ENCODE assay signal across 1 cellular context in genomic region chr12:30626847-30627246, GRCh38.
TF ChIP-seq lines count a peak whose summit lies in the region.

No MANE protein-coding gene starts in this region.

TF ChIP-seq in HepG2, 621 proteins besides CTCF, POLR2A, EP300 and RAD21 (continued from another document and continues in another):
- TF ChIP-seq IKZF5 (CRISPR knock-in tag; IDR thresholded peaks at IDR 0.05) (no peak), HDAC2 (CRISPR knock-in tag; IDR thresholded peaks at IDR 0.05) (0 out of 2 replicates have a peak, but pooled peaks have one; percentile 35), FOSL2 (CRISPR knock-in tag; IDR thresholded peaks at IDR 0.05) (0 out of 2 replicates have a peak, but pooled peaks have one; percentile 18), HOMEZ (CRISPR knock-in tag; IDR thresholded peaks at IDR 0.05; ENCODE audit: low read depth) (0 out of 2 replicates have a peak, but pooled peaks have one; percentile 14), TBP (CRISPR knock-in tag; IDR thresholded peaks at IDR 0.05) (no peak), SOX13 (IDR thresholded peaks at IDR 0.05) (no peak), SOX13 (CRISPR knock-in tag; conservative IDR thresholded peaks at IDR 0.05 in 1 of 2, IDR thresholded peaks at IDR 0.05 in 1 of 2) (peak in 1 of 2 experiments; percentile 52; a peak in 1 of 4 replicates), HDAC1 (CRISPR knock-in tag; IDR thresholded peaks at IDR 0.05) (peak; percentile 39; the same call in 1 of the 2 replicates), SALL1 (CRISPR knock-in tag; IDR thresholded peaks at IDR 0.05) (peak; percentile 55), FOXJ3 (CRISPR knock-in tag; IDR thresholded peaks at IDR 0.05; ENCODE audit: borderline replicate concordance) (0 out of 2 replicates have a peak, but pooled peaks have one; percentile 22), ZNF30 (CRISPR knock-in tag; IDR thresholded peaks at IDR 0.05) (no peak), HNF4G (IDR thresholded peaks at IDR 0.05; ENCODE audit: borderline replicate concordance, low read depth, low read length) (peak; percentile 47; the same call in 1 of the 2 replicates), HNF4G (CRISPR knock-in tag; IDR thresholded peaks at IDR 0.05; ENCODE audit: borderline replicate concordance, low read depth) (no peak), ZNF644 (CRISPR knock-in tag; IDR thresholded peaks at IDR 0.05; ENCODE audit: low read depth) (peak; percentile 60; the same call in 1 of the 2 replicates), ZNF580 (CRISPR knock-in tag; IDR thresholded peaks at IDR 0.05; ENCODE audit: borderline replicate concordance, low read depth) (no peak), KDM6A (CRISPR knock-in tag; IDR thresholded peaks at IDR 0.05; ENCODE audit: low read depth) (no peak), MAX (IDR thresholded peaks at IDR 0.05) (no peak), ZNF7 (CRISPR knock-in tag; IDR thresholded peaks at IDR 0.05) (no peak), ZNF614 (CRISPR knock-in tag; IDR thresholded peaks at IDR 0.05; ENCODE audit: borderline replicate concordance) (0 out of 2 replicates have a peak, but pooled peaks have one; percentile 20), EHMT2 (IDR thresholded peaks at IDR 0.05; ENCODE audit: borderline replicate concordance, low read depth, low read length) (peak; percentile 26; the same call in 1 of the 2 replicates), BCL6 (CRISPR knock-in tag; IDR thresholded peaks at IDR 0.05) (peak; percentile 32; the same call in 1 of the 2 replicates), ZNF260 (CRISPR knock-in tag; IDR thresholded peaks at IDR 0.05; ENCODE audit: borderline replicate concordance, low read depth) (no peak), YY1 (IDR thresholded peaks at IDR 0.05; ENCODE audit: insufficient read depth, insufficient replicate concordance, low read depth, low read length) (no peak), TAF15 (IDR thresholded peaks at IDR 0.05; ENCODE audit: low read depth, low read length, poor library complexity, severe bottlenecking) (no peak), FOXA3 (CRISPR knock-in tag; IDR thresholded peaks at IDR 0.05) (peak; percentile 34; the same call in 1 of the 2 replicates), GATAD2A (CRISPR knock-in tag; IDR thresholded peaks at IDR 0.05) (peak; percentile 77), NFKB2 (CRISPR knock-in tag; IDR thresholded peaks at IDR 0.05; ENCODE audit: borderline replicate concordance) (no peak), MIXL1 (CRISPR knock-in tag; IDR thresholded peaks at IDR 0.05) (0 out of 2 replicates have a peak, but pooled peaks have one; percentile 12), ARID5B (CRISPR knock-in tag; IDR thresholded peaks at IDR 0.05) (peak; percentile 55; the same call in 1 of the 2 replicates), ZMYM4 (CRISPR knock-in tag; IDR thresholded peaks at IDR 0.05) (peak; percentile 79), ELF3 (CRISPR knock-in tag; IDR thresholded peaks at IDR 0.05) (0 out of 2 replicates have a peak, but pooled peaks have one; percentile 25), ZNF460 (CRISPR knock-in tag; IDR thresholded peaks at IDR 0.05; ENCODE audit: borderline replicate concordance) (no peak), POGZ (CRISPR knock-in tag; IDR thresholded peaks at IDR 0.05) (peak; percentile 58), ZNF230 (CRISPR knock-in tag; IDR thresholded peaks at IDR 0.05) (no peak), ZBTB7B (CRISPR knock-in tag; IDR thresholded peaks at IDR 0.05) (no peak), SOX6 (IDR thresholded peaks at IDR 0.05) (no peak), SOX6 (CRISPR knock-in tag; IDR thresholded peaks at IDR 0.05) (peak; percentile 46), CEBPG (CRISPR knock-in tag; IDR thresholded peaks at IDR 0.05) (peak; percentile 77), SALL2 (CRISPR knock-in tag; IDR thresholded peaks at IDR 0.05) (no peak), MTF2 (CRISPR knock-in tag; IDR thresholded peaks at IDR 0.05; ENCODE audit: borderline replicate concordance) (no peak), ZBTB21 (CRISPR knock-in tag; IDR thresholded peaks at IDR 0.05) (no peak), RXRB (CRISPR knock-in tag; IDR thresholded peaks at IDR 0.05; ENCODE audit: borderline replicate concordance) (0 out of 2 replicates have a peak, but pooled peaks have one; percentile 10), NCOR1 (IDR thresholded peaks at IDR 0.05; ENCODE audit: borderline replicate concordance, low read length) (0 out of 2 replicates have a peak, but pooled peaks have one; percentile 32), TOPORS (CRISPR knock-in tag; IDR thresholded peaks at IDR 0.05) (no peak), PAXIP1 (CRISPR knock-in tag; conservative IDR thresholded peaks at IDR 0.05) (peak; percentile 40), DPF2 (CRISPR knock-in tag; IDR thresholded peaks at IDR 0.05; ENCODE audit: borderline replicate concordance, low read depth) (no peak), ZNF264 (CRISPR knock-in tag; IDR thresholded peaks at IDR 0.05) (no peak), DMAP1 (CRISPR knock-in tag; IDR thresholded peaks at IDR 0.05) (no peak), IRF9 (CRISPR knock-in tag; IDR thresholded peaks at IDR 0.05; ENCODE audit: borderline replicate concordance) (no peak), CEBPZ (IDR thresholded peaks at IDR 0.05; ENCODE audit: low read length) (no peak), JARID2 (CRISPR knock-in tag; IDR thresholded peaks at IDR 0.05; ENCODE audit: insufficient replicate concordance) (no peak), ZNF333 (CRISPR knock-in tag; IDR thresholded peaks at IDR 0.05; ENCODE audit: borderline replicate concordance) (no peak), U2AF2 (IDR thresholded peaks at IDR 0.05; ENCODE audit: low read depth, low read length) (no peak), ZNF292 (CRISPR knock-in tag; IDR thresholded peaks at IDR 0.05; ENCODE audit: borderline replicate concordance, low read depth) (peak; percentile 57; the same call in 1 of the 2 replicates), KDM1A (CRISPR knock-in tag; IDR thresholded peaks at IDR 0.05) (0 out of 2 replicates have a peak, but pooled peaks have one; percentile 11), HOXA3 (CRISPR knock-in tag; IDR thresholded peaks at IDR 0.05) (peak; percentile 52; the same call in 1 of the 2 replicates), SMARCE1 (IDR thresholded peaks at IDR 0.05; ENCODE audit: borderline replicate concordance) (no peak), CHD2 (IDR thresholded peaks at IDR 0.05; ENCODE audit: low read depth, low read length) (no peak), HNF4A (CRISPR knock-in tag; IDR thresholded peaks at IDR 0.05) (peak; percentile 74), ZNF549 (CRISPR knock-in tag; IDR thresholded peaks at IDR 0.05) (no peak)
